ENCODE assay signal across 2 cellular contexts in genomic region chr2:156619021-156619539, GRCh38.
TF ChIP-seq lines count a peak whose summit lies in the region.

No MANE protein-coding gene starts in this region.

TF ChIP-seq in GM23338, 12 proteins besides CTCF, POLR2A, EP300 and RAD21 (continued from another document):
- TF ChIP-seq ZNF462 (CRISPR knock-in tag; IDR thresholded peaks at IDR 0.05) (no peak), STAT1 (IDR thresholded peaks at IDR 0.05; ENCODE audit: unreplicated experiment) (no peak), REST (IDR thresholded peaks at IDR 0.05; ENCODE audit: unreplicated experiment) (no peak), ZNF114 (CRISPR knock-in tag; IDR thresholded peaks at IDR 0.05) (no peak), ETS1 (IDR thresholded peaks at IDR 0.05) (no peak), ZNF331 (CRISPR knock-in tag; IDR thresholded peaks at IDR 0.05; ENCODE audit: low read depth) (no peak)
TF ChIP-seq in GM23338: peak in this region for 0.

TF ChIP-seq in H1, 55 proteins besides CTCF, POLR2A, EP300 and RAD21 (continued from another document):
- TF ChIP-seq ATF2 (IDR thresholded peaks at IDR 0.05; ENCODE audit: low read length) (no peak), KDM4A (IDR thresholded peaks at IDR 0.05; ENCODE audit: low read depth, low read length, severe bottlenecking) (no peak), NRF1 (IDR thresholded peaks at IDR 0.05; ENCODE audit: low read depth, low read length) (no peak)
